ENCODE assay signal across 8 cellular contexts in the genomic region with DNA sequence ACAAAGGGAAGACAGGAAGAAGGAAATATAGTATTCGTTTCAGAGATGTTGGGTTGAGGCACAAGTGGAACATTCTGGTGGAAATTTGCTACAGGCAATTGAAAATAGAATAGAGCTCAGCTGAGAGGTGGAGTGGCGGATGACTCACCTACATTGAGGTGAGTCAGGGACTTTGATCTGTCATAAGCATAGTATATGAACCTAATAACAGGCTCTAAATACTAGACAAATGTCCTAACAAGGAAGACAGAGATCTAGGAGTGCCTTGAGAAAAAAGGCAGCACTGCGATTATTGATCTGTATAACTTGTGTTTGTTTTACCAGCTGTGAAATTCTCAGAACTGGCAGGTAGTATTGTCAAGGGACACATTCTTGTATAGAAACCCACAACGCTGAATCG. TPM values are rescaled to one million over a fixed set of nuclear protein-coding genes. Genes with fewer than 3 reads are reported as not detected.
A peak's percentile ranks its signal among the peaks of the same experiment; 100 is the strongest.
DNase-seq lines count a peak whose midpoint lies in the region; ATAC-seq and TF ChIP-seq lines count a peak whose summit lies in the region.

No MANE protein-coding gene starts in this region.

- H3K27ac ChIP-seq in OCI-LY1 (ENCODE audit: low read depth, low read length, poor library complexity, severe bottlenecking) = no peak overlapping the region

- ATAC-seq in GM19397 (IDR thresholded peaks at IDR 0.05; ENCODE audit: unreplicated experiment) (no peak), HG03280 (IDR thresholded peaks at IDR 0.05; ENCODE audit: unreplicated experiment) (no peak)

- peaks cover 36% of the 10 kb centered on the region for H3K79me2 ChIP-seq in OCI-LY1 (ENCODE audit: insufficient read depth, low read length)

- H3K4me2 ChIP-seq in OCI-LY1 (ENCODE audit: low read length) = peak overlapping the region; percentile 66

- H3K9ac ChIP-seq in ES-I3 (ENCODE audit: low read depth, low read length) (peak overlapping the region; percentile 97), OCI-LY1 (ENCODE audit: low read length) (peak overlapping the region; percentile 91), adipocyte (ENCODE audit: low read length) (peak overlapping the region; percentile 98)

- H3K9me3 ChIP-seq in ES-I3 (ENCODE audit: control insufficient read depth, insufficient read depth, low read length) = no peaks in the 10 kb centered on the region
- no peaks in the 10 kb centered on the region for H3K9me3 ChIP-seq in OCI-LY1 (ENCODE audit: low read length)
- no peaks in the 10 kb centered on the region for H3K9me3 ChIP-seq in adipocyte (ENCODE audit: control insufficient read depth, low read length)

- TF ChIP-seq CTCF in OCI-LY1 (IDR thresholded peaks at IDR 0.05; ENCODE audit: low read length) (no peak), kidney epithelial cell (IDR thresholded peaks at IDR 0.05; ENCODE audit: insufficient read depth, low read length, poor library complexity, severe bottlenecking) (no peak)

- no peaks in the 10 kb centered on the region for H3K9me2 ChIP-seq in OCI-LY1 (ENCODE audit: low read depth, low read length)

- H3F3A ChIP-seq in OCI-LY1 (ENCODE audit: insufficient read depth, low read length) = no peaks in the 10 kb centered on the region

- H4K20me1 ChIP-seq in OCI-LY1 (ENCODE audit: insufficient read depth, low read length) = 0 out of 2 replicates have a peak, but pooled peaks cover 7% of the 10 kb centered on the region

- peak overlapping the region; percentile 85 for H3K4me3 ChIP-seq in OCI-LY1 (ENCODE audit: low read depth, low read length, poor library complexity, severe bottlenecking)
- peak overlapping the region; percentile 100 for H3K4me3 ChIP-seq in adipocyte (ENCODE audit: low read length)
- peak overlapping the region; percentile 92 for H3K4me3 ChIP-seq in kidney epithelial cell (ENCODE audit: low read depth, low read length)

- H3K27me3 ChIP-seq in OCI-LY1 (ENCODE audit: insufficient read depth, low read length) (no peaks in the 10 kb centered on the region), adipocyte (replicated peaks; ENCODE audit: control insufficient read depth, insufficient read depth, low read length) (no peaks in the 10 kb centered on the region), kidney epithelial cell (ENCODE audit: control insufficient read depth, insufficient read depth, low read length) (no peaks in the 10 kb centered on the region)

- H3K36me3 ChIP-seq in ES-I3 (ENCODE audit: insufficient read depth, low read length) (no peaks in the 10 kb centered on the region), OCI-LY1 (ENCODE audit: insufficient read depth, low read length) (no peaks in the 10 kb centered on the region), adipocyte (ENCODE audit: control insufficient read depth, insufficient read depth, low read length, severe bottlenecking) (no peaks in the 10 kb centered on the region), kidney epithelial cell (ENCODE audit: control insufficient read depth, insufficient read depth, low read length) (no peaks in the 10 kb centered on the region)

- DNase-seq in adipocyte (ENCODE audit: low read depth) (peak; percentile 45), kidney epithelial cell (ENCODE audit: low read depth) (no peak), T-helper 9 cell (no peak)
- DNase-seq in stimulated activated CD4-positive, alpha-beta T cell treated with anti-CD3 and anti-CD28 coated beads, Interleukin-4, amount 100 ng/mL, for 1 hour = peak; percentile 43

- H3K4me1 ChIP-seq in ES-I3 (ENCODE audit: insufficient read depth, low read length) (no peaks in the 10 kb centered on the region), OCI-LY1 (ENCODE audit: insufficient read depth, low read length, severe bottlenecking) (peaks cover 35% of the 10 kb centered on the region), adipocyte (ENCODE audit: control insufficient read depth, insufficient read depth, low read length) (peaks cover 28% of the 10 kb centered on the region)

- peak overlapping the region; percentile 11; the same call in 1 of the 2 replicates for H2AFZ ChIP-seq in OCI-LY1 (ENCODE audit: low read length)

RNA-seq across cellular contexts. Expression of a gene that starts 0.9 kb away (rescaled TPM):
- total RNA-seq in kidney epithelial cell = 85.5 and 87.3 TPM in 2 replicates

RNA-seq across cellular contexts. Expression of a gene that starts 31.4 kb away (rescaled TPM):
- 1.3 and 1.8 TPM in 2 replicates for total RNA-seq in kidney epithelial cell

Comparison
In these comparisons a context has a peak if more than half of its experiments do, and no peak if none do; other contexts are left out.
1. DNase-seq: peak in adipocyte (single experiment) and stimulated activated CD4-positive, alpha-beta T cell treated with anti-CD3 and anti-CD28 coated beads, Interleukin-4, amount 100 ng/mL, for 1 hour (single experiment); none in kidney epithelial cell (single experiment) and T-helper 9 cell (single experiment).
2. Peak in every context shown above with its lines, with median percentiles within 50 percentile points of each other: H3K9ac ChIP-seq and H3K4me3 ChIP-seq.